In the genomic region with DNA sequence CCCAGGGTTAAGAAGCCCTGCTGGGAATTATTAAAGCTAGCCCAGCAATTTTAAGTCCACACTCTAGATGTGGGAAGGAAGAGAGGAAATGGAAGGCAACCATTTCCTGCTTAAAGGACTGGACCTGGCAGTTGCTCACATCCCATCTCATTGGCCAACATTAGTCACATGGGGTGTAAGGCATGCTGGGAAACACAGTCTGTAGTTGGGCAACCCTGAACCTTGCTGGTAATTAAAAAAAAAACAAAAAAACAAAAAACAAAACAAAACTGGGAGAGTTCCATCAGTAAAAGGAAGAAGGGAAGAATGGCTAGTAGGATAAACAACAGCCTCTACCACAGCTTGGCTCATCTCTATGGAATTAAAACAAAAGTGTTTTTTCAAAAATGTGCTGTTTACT, we compare ENCODE assay signal across 16 cellular contexts.
DNase-seq lines count a peak whose midpoint lies in the region; ATAC-seq and TF ChIP-seq lines count a peak whose summit lies in the region.
"Had no signal": no experiment of that assay in that cellular context is flagged by ENCODE, and none has a peak within 500 bp of the region (broad histone marks: within the 10 kb centered on the region; RNA-seq: fewer than 3 reads in every experiment).

No MANE protein-coding gene starts in this region.

- DNase-seq in HFFc6 (no peak), WTC11 (ENCODE audit: low spot score) (no peak), right cardiac atrium (no peak), progenitor cell of endocrine pancreas (ENCODE audit: low spot score, unreplicated experiment) (no peak)
- no peak for DNase-seq in activated CD4-positive, alpha-beta memory T cell treated with anti-CD3 and anti-CD28 coated beads for 36 hours
- no peak for DNase-seq in stimulated activated naive B cell treated with anti-CD40 and anti-IgM and Interleukin-4, amounts not matched to agents 10 μg/mL and 1 μg/mL and 100 μg/mL, for 72 hours
- DNase-seq: activated CD4-positive, alpha-beta T cell treated with anti-CD3 and anti-CD28 coated beads for 4 hours; activated effector memory CD4-positive, alpha-beta T cell treated with Interleukin-2 at 50 U/mL for 16 hours; cerebellar nuclear complex; foreskin keratinocyte; NCI-H1694 treated with DMSO at 0.1 percent for 48 hours; posterior cingulate gyrus; stimulated activated CD4-positive, alpha-beta T cell treated with anti-CD3 and anti-CD28 coated beads, Interleukin-4, amount 100 ng/mL, for 1 hour; stimulated activated naive CD8-positive, alpha-beta T cell treated with anti-CD3 and anti-CD28 coated beads, Interleukin-15, amount 100 ng/mL, for 72 hours had no signal

- H3K4me3 ChIP-seq in right cardiac atrium (ENCODE audit: low read length) (no peak overlapping the region), stomach smooth muscle (ENCODE audit: low read length in 2 of 2) (no peak overlapping the region)
- H3K4me3 ChIP-seq: HAP-1 had no signal

- no peaks in the 10 kb centered on the region; the same call in 1 of the 2 replicates for H3K27me3 Mint-ChIP-seq in HFFc6 (ENCODE audit: insufficient read depth)
- no peaks in the 10 kb centered on the region for H3K27me3 Mint-ChIP-seq in WTC11 (ENCODE audit: low read depth)
- H3K27me3 Mint-ChIP-seq in progenitor cell of endocrine pancreas, result no peaks in the 10 kb centered on the region
- H3K27me3 Mint-ChIP-seq in activated CD4-positive, alpha-beta memory T cell treated with anti-CD3 and anti-CD28 coated beads for 36 hours, result no peaks in the 10 kb centered on the region
- H3K27me3 Mint-ChIP-seq in stimulated activated naive B cell treated with anti-CD40 and anti-IgM and Interleukin-4, amounts not matched to agents 10 μg/mL and 1 μg/mL and 100 μg/mL, for 72 hours, result no peaks in the 10 kb centered on the region
- H3K27me3 Mint-ChIP-seq: stimulated activated naive CD8-positive, alpha-beta T cell treated with anti-CD3 and anti-CD28 coated beads, Interleukin-15, amount 100 ng/mL, for 72 hours had no signal

- H3K9me3 Mint-ChIP-seq in HFFc6 (no peaks in the 10 kb centered on the region), WTC11 (peaks cover 7% of the 10 kb centered on the region), progenitor cell of endocrine pancreas (ENCODE audit: low read depth) (no peaks in the 10 kb centered on the region)
- H3K9me3 Mint-ChIP-seq in activated CD4-positive, alpha-beta memory T cell treated with anti-CD3 and anti-CD28 coated beads for 36 hours, result no peaks in the 10 kb centered on the region
- H3K9me3 Mint-ChIP-seq in stimulated activated naive B cell treated with anti-CD40 and anti-IgM and Interleukin-4, amounts not matched to agents 10 μg/mL and 1 μg/mL and 100 μg/mL, for 72 hours, result peaks cover 0 to 4% of the 10 kb centered on the region in 2 donors
- H3K9me3 Mint-ChIP-seq: stimulated activated naive CD8-positive, alpha-beta T cell treated with anti-CD3 and anti-CD28 coated beads, Interleukin-15, amount 100 ng/mL, for 72 hours had no signal

- H3K27me3 ChIP-seq in right cardiac atrium (ENCODE audit: control insufficient read depth, insufficient read depth) (no peaks in the 10 kb centered on the region), stomach smooth muscle (ENCODE audit: control insufficient read depth in 1 of 2, insufficient read depth in 2 of 2, low read length in 2 of 2) (no peaks in the 10 kb centered on the region)
- H3K27me3 ChIP-seq: foreskin keratinocyte had no signal

- CTCF ChIA-PET in WTC11 (lab: Charles Lee), result interaction anchor here (1.3 kb wide), 1 partner anchor 27 kb away, joined by 4 read pairs; no protein-coding TSS in a partner anchor
- CTCF ChIA-PET in activated CD4-positive, alpha-beta memory T cell treated with anti-CD3 and anti-CD28 coated beads for 36 hours (lab: Charles Lee), result no interaction called here

- H3K27ac Mint-ChIP-seq in HFFc6 (peak overlapping the region; percentile 81), WTC11 (no peak overlapping the region), progenitor cell of endocrine pancreas (no peak overlapping the region)
- H3K27ac Mint-ChIP-seq in activated CD4-positive, alpha-beta memory T cell treated with anti-CD3 and anti-CD28 coated beads for 36 hours, result no peak overlapping the region
- no peak overlapping the region for H3K27ac Mint-ChIP-seq in stimulated activated naive B cell treated with anti-CD40 and anti-IgM and Interleukin-4, amounts not matched to agents 10 μg/mL and 1 μg/mL and 100 μg/mL, for 72 hours

- no peaks in the 10 kb centered on the region for H3K9me3 ChIP-seq in right cardiac atrium (ENCODE audit: control insufficient read depth, low read length)
- H3K9me3 ChIP-seq in stomach smooth muscle (ENCODE audit: control insufficient read depth in 2 of 2, low read length in 2 of 2), result no peaks in the 10 kb centered on the region
- H3K9me3 ChIP-seq: HAP-1 had no signal

- H3K36me3 ChIP-seq in stomach smooth muscle (ENCODE audit: control insufficient read depth in 2 of 2, insufficient read depth in 2 of 2, low read length in 2 of 2), result no peaks in the 10 kb centered on the region
- H3K36me3 ChIP-seq: HAP-1 had no signal

- ATAC-seq in WTC11, result no peak
- ATAC-seq in right cardiac atrium, result no peak
- no peak for ATAC-seq in stimulated activated naive B cell treated with anti-CD40 and anti-IgM and Interleukin-4, amounts not matched to agents 10 μg/mL and 1 μg/mL and 100 μg/mL, for 72 hours (replicated peaks)
- ATAC-seq: foreskin keratinocyte; stimulated activated naive CD8-positive, alpha-beta T cell treated with anti-CD3 and anti-CD28 coated beads, Interleukin-15, amount 100 ng/mL, for 72 hours had no signal

- peak overlapping the region; percentile 59 for H3K27ac ChIP-seq in right cardiac atrium (ENCODE audit: low read length)
- H3K27ac ChIP-seq in stomach smooth muscle (ENCODE audit: low read length), result peak overlapping the region; percentile 85
- H3K27ac ChIP-seq: foreskin keratinocyte had no signal

- H3K4me1 ChIP-seq in right cardiac atrium (ENCODE audit: control insufficient read depth, insufficient read depth, low read length) (peaks cover 14% of the 10 kb centered on the region), stomach smooth muscle (ENCODE audit: control insufficient read depth, insufficient read depth, low read length) (peaks cover 33% of the 10 kb centered on the region)

- TF ChIP-seq CTCF in HFFc6 (IDR thresholded peaks at IDR 0.05), result no peak
- TF ChIP-seq CTCF in WTC11 (IDR thresholded peaks at IDR 0.05), result no peak
- no peak for TF ChIP-seq CTCF in progenitor cell of endocrine pancreas (IDR thresholded peaks at IDR 0.05; ENCODE audit: unreplicated experiment)

- H3K36me3 Mint-ChIP-seq in HFFc6 (ENCODE audit: low read depth) (peaks cover 9% of the 10 kb centered on the region), WTC11 (peaks cover 7% of the 10 kb centered on the region), progenitor cell of endocrine pancreas (ENCODE audit: insufficient read depth) (peaks cover 4% of the 10 kb centered on the region)
- H3K36me3 Mint-ChIP-seq in activated CD4-positive, alpha-beta memory T cell treated with anti-CD3 and anti-CD28 coated beads for 36 hours, result peaks cover 9% of the 10 kb centered on the region
- peaks cover 21 to 29% of the 10 kb centered on the region in 2 donors for H3K36me3 Mint-ChIP-seq in stimulated activated naive B cell treated with anti-CD40 and anti-IgM and Interleukin-4, amounts not matched to agents 10 μg/mL and 1 μg/mL and 100 μg/mL, for 72 hours

- H3K4me1 Mint-ChIP-seq in HFFc6 (ENCODE audit: low read depth) (peaks cover 39% of the 10 kb centered on the region), WTC11 (peaks cover 27% of the 10 kb centered on the region), progenitor cell of endocrine pancreas (ENCODE audit: low read depth) (peaks cover 23% of the 10 kb centered on the region)
- H3K4me1 Mint-ChIP-seq in activated CD4-positive, alpha-beta memory T cell treated with anti-CD3 and anti-CD28 coated beads for 36 hours (ENCODE audit: low read depth), result no peaks in the 10 kb centered on the region
- H3K4me1 Mint-ChIP-seq in stimulated activated naive B cell treated with anti-CD40 and anti-IgM and Interleukin-4, amounts not matched to agents 10 μg/mL and 1 μg/mL and 100 μg/mL, for 72 hours, result no peaks in the 10 kb centered on the region
- H3K4me1 Mint-ChIP-seq: stimulated activated naive CD8-positive, alpha-beta T cell treated with anti-CD3 and anti-CD28 coated beads, Interleukin-15, amount 100 ng/mL, for 72 hours had no signal

- intact Hi-C loops in right cardiac atrium (cut with DNase I), result no loop called here
- intact Hi-C loops in activated CD4-positive, alpha-beta memory T cell treated with anti-CD3 and anti-CD28 coated beads for 36 hours (cut with micrococcal nuclease), result no loop called here

- no peak overlapping the region for H3K9ac ChIP-seq in stomach smooth muscle (ENCODE audit: low read length in 2 of 2)

- POLR2A ChIA-PET in WTC11 (lab: Charles Lee), result no interaction called here
- POLR2A ChIA-PET in activated CD4-positive, alpha-beta memory T cell treated with anti-CD3 and anti-CD28 coated beads for 36 hours (lab: Charles Lee), result no interaction called here

- H3K4me3 Mint-ChIP-seq in HFFc6, result no peak overlapping the region
- no peak overlapping the region for H3K4me3 Mint-ChIP-seq in WTC11
- H3K4me3 Mint-ChIP-seq in progenitor cell of endocrine pancreas (ENCODE audit: low read depth), result no peak overlapping the region
- H3K4me3 Mint-ChIP-seq in activated CD4-positive, alpha-beta memory T cell treated with anti-CD3 and anti-CD28 coated beads for 36 hours, result no peak overlapping the region
- H3K4me3 Mint-ChIP-seq in stimulated activated naive B cell treated with anti-CD40 and anti-IgM and Interleukin-4, amounts not matched to agents 10 μg/mL and 1 μg/mL and 100 μg/mL, for 72 hours, result no peak overlapping the region
- H3K4me3 Mint-ChIP-seq: stimulated activated naive CD8-positive, alpha-beta T cell treated with anti-CD3 and anti-CD28 coated beads, Interleukin-15, amount 100 ng/mL, for 72 hours had no signal

TF ChIP-seq in WTC11, 78 proteins besides CTCF, POLR2A, EP300 and RAD21 (continues in another document):
- TF ChIP-seq, protein P1, sequence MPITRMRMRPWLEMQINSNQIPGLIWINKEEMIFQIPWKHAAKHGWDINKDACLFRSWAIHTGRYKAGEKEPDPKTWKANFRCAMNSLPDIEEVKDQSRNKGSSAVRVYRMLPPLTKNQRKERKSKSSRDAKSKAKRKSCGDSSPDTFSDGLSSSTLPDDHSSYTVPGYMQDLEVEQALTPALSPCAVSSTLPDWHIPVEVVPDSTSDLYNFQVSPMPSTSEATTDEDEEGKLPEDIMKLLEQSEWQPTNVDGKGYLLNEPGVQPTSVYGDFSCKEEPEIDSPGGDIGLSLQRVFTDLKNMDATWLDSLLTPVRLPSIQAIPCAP (CRISPR knock-in tag; IDR thresholded peaks at IDR 0.05), result no peak
- TF ChIP-seq FOXJ3 (CRISPR knock-in tag; IDR thresholded peaks at IDR 0.05; ENCODE audit: borderline replicate concordance) (no peak), GABPB1 (CRISPR knock-in tag; IDR thresholded peaks at IDR 0.05) (no peak), EMX1 (CRISPR knock-in tag; IDR thresholded peaks at IDR 0.05) (no peak)
